Comparison of ENCODE assay signal across 8 cellular contexts in genomic region chr19:13098291-13099072, GRCh38. TPM values are rescaled to one million over a fixed set of nuclear protein-coding genes. Genes with fewer than 3 reads are reported as not detected.
DNase-seq lines count a peak whose midpoint lies in the region; ATAC-seq and TF ChIP-seq lines count a peak whose summit lies in the region.

No MANE protein-coding gene starts in this region.

- no peak for DNase-seq in activated CD8-positive, alpha-beta memory T cell treated with anti-CD3 and anti-CD28 coated beads, Interleukin-2, amount 10 ng/mL, durations not matched to agents 7 days and 5 days
- DNase-seq in activated CD8-positive, alpha-beta memory T cell treated with anti-CD3 and anti-CD28 coated beads, Interleukin-2, amount 50 U/mL, for 4 hours = no peak
- no peak for DNase-seq in activated T-helper 1 cell treated with anti-CD3 and anti-CD28 coated beads, Interleukin-12 subunit alpha, Interleukin-12 subunit beta, Interleukin-2, Interleukin-4 antibody, amounts not matched to agents 30 ng/mL and 10 ng/mL and 1 ng/mL, durations not matched to agents 14 hours and 24 hours and 36 hours (ENCODE audit: low spot score)
- DNase-seq in left cardiac atrium = peak; percentile 38
- peak; percentile 90 for DNase-seq in spleen
- no peak for DNase-seq in NK-92 (lab: John Stamatoyannopoulos, UW; ENCODE audit: unreplicated experiment)
- no peak for DNase-seq in SK-N-DZ (ENCODE audit: low spot score)
- DNase-seq in NCI-H446 treated with DMSO at 0.1 percent for 48 hours (lab: John Stamatoyannopoulos, UW) = no peak

- H3K4me3 Mint-ChIP-seq in activated CD8-positive, alpha-beta memory T cell treated with anti-CD3 and anti-CD28 coated beads, Interleukin-2, amount 10 ng/mL, durations not matched to agents 7 days and 5 days = no peak overlapping the region
- peak overlapping the region; percentile 76 for H3K4me3 Mint-ChIP-seq in activated T-helper 1 cell treated with anti-CD3 and anti-CD28 coated beads, Interleukin-12 subunit alpha, Interleukin-12 subunit beta, Interleukin-2, Interleukin-4 antibody, amounts not matched to agents 30 ng/mL and 10 ng/mL and 1 ng/mL, durations not matched to agents 14 hours and 24 hours and 36 hours

- H3K4me1 ChIP-seq in spleen = peaks cover 31 to 100% (median 98%) of the 10 kb centered on the region in 6 donors

- H3K27me3 Mint-ChIP-seq in activated CD8-positive, alpha-beta memory T cell treated with anti-CD3 and anti-CD28 coated beads, Interleukin-2, amount 10 ng/mL, durations not matched to agents 7 days and 5 days = peaks cover 49% of the 10 kb centered on the region
- peaks cover 22% of the 10 kb centered on the region for H3K27me3 Mint-ChIP-seq in activated T-helper 1 cell treated with anti-CD3 and anti-CD28 coated beads, Interleukin-12 subunit alpha, Interleukin-12 subunit beta, Interleukin-2, Interleukin-4 antibody, amounts not matched to agents 30 ng/mL and 10 ng/mL and 1 ng/mL, durations not matched to agents 14 hours and 24 hours and 36 hours (ENCODE audit: insufficient read depth)

- 6 to 21% (median 11%) methylated on average over 43 to 56 of the region's 56 CpGs for WGBS in spleen, 5 donors

- H3K36me3 Mint-ChIP-seq in activated CD8-positive, alpha-beta memory T cell treated with anti-CD3 and anti-CD28 coated beads, Interleukin-2, amount 10 ng/mL, durations not matched to agents 7 days and 5 days = peaks cover 5% of the 10 kb centered on the region
- H3K36me3 Mint-ChIP-seq in activated T-helper 1 cell treated with anti-CD3 and anti-CD28 coated beads, Interleukin-12 subunit alpha, Interleukin-12 subunit beta, Interleukin-2, Interleukin-4 antibody, amounts not matched to agents 30 ng/mL and 10 ng/mL and 1 ng/mL, durations not matched to agents 14 hours and 24 hours and 36 hours (ENCODE audit: low read depth) = peaks cover 6% of the 10 kb centered on the region

- CTCF ChIA-PET in activated CD8-positive, alpha-beta memory T cell treated with anti-CD3 and anti-CD28 coated beads, Interleukin-2, amount 10 ng/mL, durations not matched to agents 7 days and 5 days (lab: Charles Lee) = interaction anchor here (1.4 kb wide), 1 partner anchor 133 kb away, joined by 9 read pairs; no protein-coding TSS in a partner anchor

- peaks cover 42% of the 10 kb centered on the region for H3K4me1 Mint-ChIP-seq in activated CD8-positive, alpha-beta memory T cell treated with anti-CD3 and anti-CD28 coated beads, Interleukin-2, amount 10 ng/mL, durations not matched to agents 7 days and 5 days
- peaks cover 21% of the 10 kb centered on the region for H3K4me1 Mint-ChIP-seq in activated T-helper 1 cell treated with anti-CD3 and anti-CD28 coated beads, Interleukin-12 subunit alpha, Interleukin-12 subunit beta, Interleukin-2, Interleukin-4 antibody, amounts not matched to agents 30 ng/mL and 10 ng/mL and 1 ng/mL, durations not matched to agents 14 hours and 24 hours and 36 hours (ENCODE audit: low read depth)

- peak overlapping the region; percentile 59 for H3K27ac Mint-ChIP-seq in activated CD8-positive, alpha-beta memory T cell treated with anti-CD3 and anti-CD28 coated beads, Interleukin-2, amount 10 ng/mL, durations not matched to agents 7 days and 5 days
- peak overlapping the region; percentile 81 for H3K27ac Mint-ChIP-seq in activated T-helper 1 cell treated with anti-CD3 and anti-CD28 coated beads, Interleukin-12 subunit alpha, Interleukin-12 subunit beta, Interleukin-2, Interleukin-4 antibody, amounts not matched to agents 30 ng/mL and 10 ng/mL and 1 ng/mL, durations not matched to agents 14 hours and 24 hours and 36 hours

- peaks cover 0 to 41% (median 0%) of the 10 kb centered on the region in 7 donors for H3K27me3 ChIP-seq in spleen (replicated peaks in 1 of 7)

- TF ChIP-seq CTCF in spleen (IDR thresholded peaks at IDR 0.05 in 8 of 11, conservative IDR thresholded peaks at IDR 0.05 in 3 of 11) = no peak

- peak overlapping the region; percentile 16 to 88 (median 52) for H3K4me3 ChIP-seq in spleen

- peaks cover 0 to 27% (median 3%) of the 10 kb centered on the region in 6 donors for H3K36me3 ChIP-seq in spleen

- peaks cover 4% of the 10 kb centered on the region for H3K9me3 Mint-ChIP-seq in activated CD8-positive, alpha-beta memory T cell treated with anti-CD3 and anti-CD28 coated beads, Interleukin-2, amount 10 ng/mL, durations not matched to agents 7 days and 5 days (ENCODE audit: low read depth)
- no peaks in the 10 kb centered on the region for H3K9me3 Mint-ChIP-seq in activated T-helper 1 cell treated with anti-CD3 and anti-CD28 coated beads, Interleukin-12 subunit alpha, Interleukin-12 subunit beta, Interleukin-2, Interleukin-4 antibody, amounts not matched to agents 30 ng/mL and 10 ng/mL and 1 ng/mL, durations not matched to agents 14 hours and 24 hours and 36 hours

- H3K9me3 ChIP-seq in spleen = no peaks in the 10 kb centered on the region

- intact Hi-C loops in activated T-helper 1 cell treated with anti-CD3 and anti-CD28 coated beads, Interleukin-12 subunit alpha, Interleukin-12 subunit beta, Interleukin-2, Interleukin-4 antibody, amounts not matched to agents 30 ng/mL and 10 ng/mL and 1 ng/mL, durations not matched to agents 14 hours and 24 hours and 36 hours (cut with micrococcal nuclease) = loop anchor here (5.0 kb wide), 1 partner anchor 261 kb away; the partner anchor contains the start of gene MAST1
- intact Hi-C loops in left cardiac atrium (cut with DNase I) = loop anchor here in 1 of 2 donors (10.0 kb wide), 1 partner anchor 166 kb away; no protein-coding TSS in a partner anchor
- intact Hi-C loops in spleen (cut with DNase I; ENCODE audit: low total_unique reads) = no loop called here

- TF ChIP-seq POLR2A in spleen (IDR thresholded peaks at IDR 0.05) = peak in 1 of 3 donors; percentile 22

- H3K27ac ChIP-seq in spleen = peak overlapping the region; percentile 96 to 99 (median 97)

- ATAC-seq in activated CD8-positive, alpha-beta memory T cell treated with anti-CD3 and anti-CD28 coated beads, Interleukin-2, amount 10 ng/mL, durations not matched to agents 7 days and 5 days = no peak
- peak; percentile 1 to 10 for ATAC-seq in left cardiac atrium

RNA-seq across cellular contexts. Expression of gene LYL1, which starts 4.2 kb away (rescaled TPM):
- under 1 TPM; 0.49 to 0.64 TPM for total RNA-seq in activated CD8-positive, alpha-beta memory T cell treated with anti-CD3 and anti-CD28 coated beads, Interleukin-2, amount 10 ng/mL, durations not matched to agents 7 days and 5 days
- total RNA-seq in activated T-helper 1 cell treated with anti-CD3 and anti-CD28 coated beads, Interleukin-12 subunit alpha, Interleukin-12 subunit beta, Interleukin-2, Interleukin-4 antibody, amounts not matched to agents 30 ng/mL and 10 ng/mL and 1 ng/mL, durations not matched to agents 14 hours and 24 hours and 36 hours = 2.4 and 2.5 TPM in 2 replicates
- total RNA-seq in left cardiac atrium = 1 to 10 TPM; 7.5 to 9.0 TPM
- total RNA-seq in spleen = 10 to 100 TPM; 35.5 to 69.4 (median 50.0) TPM
- 10 to 100 TPM; 63.7 to 86.9 (median 68.0) TPM for polyA plus RNA-seq in spleen
- polyA plus RNA-seq in SK-N-DZ (2014; cell fraction: cytosol; rRNA removed) = 9.6 and 14.0 TPM in 2 replicates
- 12.2 and 12.8 TPM in 2 replicates for polyA plus RNA-seq in SK-N-DZ (2014; cell fraction: nucleus; rRNA removed)

RNA-seq across cellular contexts. Expression of gene TRMT1, which starts 18.1 kb away (rescaled TPM):
- 10 to 100 TPM; 43.2 to 50.2 TPM for total RNA-seq in activated CD8-positive, alpha-beta memory T cell treated with anti-CD3 and anti-CD28 coated beads, Interleukin-2, amount 10 ng/mL, durations not matched to agents 7 days and 5 days
- total RNA-seq in activated T-helper 1 cell treated with anti-CD3 and anti-CD28 coated beads, Interleukin-12 subunit alpha, Interleukin-12 subunit beta, Interleukin-2, Interleukin-4 antibody, amounts not matched to agents 30 ng/mL and 10 ng/mL and 1 ng/mL, durations not matched to agents 14 hours and 24 hours and 36 hours = 154 and 157 TPM in 2 replicates
- 10 to 100 TPM; 18.4 to 20.9 TPM for total RNA-seq in left cardiac atrium
- total RNA-seq in spleen = 10 to 100 TPM; 27.7 to 72.8 (median 37.5) TPM
- 100 to 1,000 TPM in 2 of 3 donors, 10 to 100 TPM in 1; 76.2 to 109 (median 107) TPM for polyA plus RNA-seq in spleen
- polyA plus RNA-seq in SK-N-DZ (2014; cell fraction: cytosol; rRNA removed) = 51.1 and 87.6 TPM in 2 replicates
- 354 and 363 TPM in 2 replicates for polyA plus RNA-seq in SK-N-DZ (2014; cell fraction: nucleus; rRNA removed)

RNA-seq across cellular contexts. Expression of gene NACC1, which starts 19.6 kb away (rescaled TPM):
- 10 to 100 TPM; 82.2 to 96.0 TPM for total RNA-seq in activated CD8-positive, alpha-beta memory T cell treated with anti-CD3 and anti-CD28 coated beads, Interleukin-2, amount 10 ng/mL, durations not matched to agents 7 days and 5 days
- total RNA-seq in activated T-helper 1 cell treated with anti-CD3 and anti-CD28 coated beads, Interleukin-12 subunit alpha, Interleukin-12 subunit beta, Interleukin-2, Interleukin-4 antibody, amounts not matched to agents 30 ng/mL and 10 ng/mL and 1 ng/mL, durations not matched to agents 14 hours and 24 hours and 36 hours = 124 TPM in 2 replicates
- 10 to 100 TPM; 34.9 to 47.8 TPM for total RNA-seq in left cardiac atrium
- total RNA-seq in spleen = 10 to 100 TPM; 22.0 to 47.0 (median 37.7) TPM
- 10 to 100 TPM in 1 of 3 donors, 1 to 10 TPM in 2; 5.5 to 32.8 (median 7.1) TPM for polyA plus RNA-seq in spleen
- 22.5 and 35.9 TPM in 2 replicates for polyA plus RNA-seq in SK-N-DZ (2014; cell fraction: cytosol; rRNA removed)
- 20.5 and 25.4 TPM in 2 replicates for polyA plus RNA-seq in SK-N-DZ (2014; cell fraction: nucleus; rRNA removed)

RNA-seq across cellular contexts. Expression of gene STX10, which starts 51.7 kb away (rescaled TPM):
- total RNA-seq in activated CD8-positive, alpha-beta memory T cell treated with anti-CD3 and anti-CD28 coated beads, Interleukin-2, amount 10 ng/mL, durations not matched to agents 7 days and 5 days = 10 to 100 TPM; 58.6 to 70.1 TPM
- total RNA-seq in activated T-helper 1 cell treated with anti-CD3 and anti-CD28 coated beads, Interleukin-12 subunit alpha, Interleukin-12 subunit beta, Interleukin-2, Interleukin-4 antibody, amounts not matched to agents 30 ng/mL and 10 ng/mL and 1 ng/mL, durations not matched to agents 14 hours and 24 hours and 36 hours = 73.8 and 78.1 TPM in 2 replicates
- total RNA-seq in left cardiac atrium (10 to 100 TPM; 30.0 to 36.1 TPM), spleen (10 to 100 TPM; 43.8 to 89.5 (median 55.8) TPM)
- 10 to 100 TPM; 78.3 to 98.0 (median 93.7) TPM for polyA plus RNA-seq in spleen
- 88.3 and 135 TPM in 2 replicates for polyA plus RNA-seq in SK-N-DZ (2014; cell fraction: cytosol; rRNA removed)
- polyA plus RNA-seq in SK-N-DZ (2014; cell fraction: nucleus; rRNA removed) = 230 and 272 TPM in 2 replicates

RNA-seq across cellular contexts. Expression of gene IER2, which starts 51.7 kb away (rescaled TPM):
- 100 to 1,000 TPM; 148 to 209 TPM for total RNA-seq in activated CD8-positive, alpha-beta memory T cell treated with anti-CD3 and anti-CD28 coated beads, Interleukin-2, amount 10 ng/mL, durations not matched to agents 7 days and 5 days
- total RNA-seq in activated T-helper 1 cell treated with anti-CD3 and anti-CD28 coated beads, Interleukin-12 subunit alpha, Interleukin-12 subunit beta, Interleukin-2, Interleukin-4 antibody, amounts not matched to agents 30 ng/mL and 10 ng/mL and 1 ng/mL, durations not matched to agents 14 hours and 24 hours and 36 hours = 173 and 175 TPM in 2 replicates
- total RNA-seq in left cardiac atrium (10 to 100 TPM; 36.9 to 61.3 TPM), spleen (100 to 1,000 TPM in 4 of 7 donors, 10 to 100 TPM in 3; 59.7 to 131 (median 104) TPM)
- polyA plus RNA-seq in spleen = 10 to 100 TPM; 56.7 to 92.2 (median 76.6) TPM
- polyA plus RNA-seq in SK-N-DZ (2014; cell fraction: cytosol; rRNA removed) = 22.6 and 22.7 TPM in 2 replicates
- 27.7 and 36.1 TPM in 2 replicates for polyA plus RNA-seq in SK-N-DZ (2014; cell fraction: nucleus; rRNA removed)

Comparison
In these comparisons a context has a peak if more than half of its experiments do, and no peak if none do; other contexts are left out.
1. DNase-seq: peak in left cardiac atrium (single experiment) and spleen (single experiment); none in activated CD8-positive, alpha-beta memory T cell treated with anti-CD3 and anti-CD28 coated beads, Interleukin-2, amount 10 ng/mL, durations not matched to agents 7 days and 5 days (single experiment), activated CD8-positive, alpha-beta memory T cell treated with anti-CD3 and anti-CD28 coated beads, Interleukin-2, amount 50 U/mL, for 4 hours (single experiment), activated T-helper 1 cell treated with anti-CD3 and anti-CD28 coated beads, Interleukin-12 subunit alpha, Interleukin-12 subunit beta, Interleukin-2, Interleukin-4 antibody, amounts not matched to agents 30 ng/mL and 10 ng/mL and 1 ng/mL, durations not matched to agents 14 hours and 24 hours and 36 hours (single experiment), NK-92 (single experiment), SK-N-DZ (single experiment) and NCI-H446 treated with DMSO at 0.1 percent for 48 hours (single experiment).